8 cellular contexts compared by ENCODE assay signal in the genomic region with DNA sequence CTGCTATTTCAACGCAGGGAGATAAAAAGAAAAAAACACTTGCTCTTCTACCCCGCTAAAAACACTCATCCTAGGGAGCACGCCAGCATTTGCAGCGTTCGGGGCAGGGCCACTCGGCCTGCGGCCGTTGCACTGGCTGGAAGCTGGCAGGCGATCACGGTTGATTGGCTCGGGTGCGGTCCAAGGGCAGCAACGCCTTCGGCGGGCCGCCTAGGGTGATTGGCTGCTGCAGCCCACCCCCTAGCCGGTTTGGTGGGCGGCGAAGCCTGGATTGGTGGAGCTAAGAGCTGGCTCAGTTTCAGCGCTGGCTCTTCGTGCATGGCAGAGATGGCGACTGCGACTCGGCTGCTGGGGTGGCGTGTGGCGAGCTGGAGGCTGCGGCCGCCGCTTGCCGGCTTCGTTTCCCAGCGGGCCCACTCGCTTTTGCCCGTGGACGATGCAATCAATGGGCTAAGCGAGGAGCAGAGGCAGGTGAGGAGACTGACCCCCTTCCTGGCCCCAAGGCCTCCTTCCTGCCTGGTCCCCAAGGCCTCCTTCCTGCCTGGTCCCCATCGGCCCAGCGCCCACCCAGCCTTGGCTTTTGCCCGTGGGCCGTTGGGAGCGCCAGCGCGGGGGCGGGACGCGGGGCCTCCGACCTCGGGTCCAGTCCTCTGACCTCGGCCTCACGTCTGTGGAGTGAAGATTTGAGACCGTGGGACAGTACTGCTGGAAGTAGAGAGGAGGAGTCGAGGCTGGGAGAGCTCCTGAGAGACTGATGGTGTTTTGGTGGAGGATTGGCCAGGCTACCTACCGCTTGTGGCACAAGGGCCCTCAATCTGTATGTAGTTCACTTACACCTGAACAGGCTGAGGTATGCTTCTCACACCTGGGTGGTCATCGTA. TPM values are rescaled to one million over a fixed set of nuclear protein-coding genes. Genes with fewer than 3 reads are reported as not detected.
DNase-seq lines count a peak whose midpoint lies in the region; ATAC-seq and TF ChIP-seq lines count a peak whose summit lies in the region.

A gene (plus strand): TSS at position 295 of the 881 bp plus-strand sequence. CDS start 33 bp downstream, at position 328.

- no peak for TF ChIP-seq CTCF in CD8-positive, alpha-beta T cell (IDR thresholded peaks at IDR 0.05)

- peaks cover 37% of the 10 kb centered on the region for H3K4me1 Mint-ChIP-seq in CD8-positive, alpha-beta T cell (ENCODE audit: low read depth)

- peak within 1 kb of the TSS; percentile 81 for H3K4me3 Mint-ChIP-seq in CD8-positive, alpha-beta T cell

- CTCF ChIA-PET in CD8-positive, alpha-beta T cell (lab: Charles Lee) = interaction anchor here (0.6 to 5.8 kb wide), 10 partner anchors 16 to 68 kb away, joined by 3 to 27 read pairs (median 4); a partner anchor contains a TSS
- CTCF ChIA-PET in activated CD8-positive, alpha-beta memory T cell treated with anti-CD3 and anti-CD28 coated beads for 36 hours (lab: Charles Lee) = interaction anchor here (1.1 to 3.1 kb wide), 8 partner anchors 15 to 131 kb away, joined by 3 to 9 read pairs (median 4); a partner anchor contains a TSS

- no peaks in the 10 kb centered on the region for H3K9me3 ChIP-seq in CD8-positive, alpha-beta T cell (ENCODE audit: low read length)
- H3K9me3 ChIP-seq in effector memory CD4-positive, alpha-beta T cell (ENCODE audit: control insufficient read depth, low read length) = no peaks in the 10 kb centered on the region

- H3K36me3 ChIP-seq in CD8-positive, alpha-beta T cell (ENCODE audit: insufficient read depth, low read length) = peaks cover 15% of the 10 kb centered on the region
- H3K36me3 ChIP-seq in effector memory CD4-positive, alpha-beta T cell (ENCODE audit: control insufficient read depth, insufficient read depth, low read length) = peaks cover 8% of the 10 kb centered on the region

- H3K4me3 ChIP-seq in CD8-positive, alpha-beta T cell (ENCODE audit: low read depth, low read length) = peak within 1 kb of the TSS; percentile 81
- H3K4me3 ChIP-seq in effector memory CD4-positive, alpha-beta T cell (ENCODE audit: insufficient read depth, low read depth, low read length, poor library complexity, severe bottlenecking) = peak within 1 kb of the TSS; percentile 75

- intact Hi-C loops in CD8-positive, alpha-beta T cell (cut with DNase I, micrococcal nuclease) = loop anchor here (1.0 to 10.0 kb wide), 7 partner anchors 23 to 159 kb away; a partner anchor contains a TSS

- H3K27ac ChIP-seq in CD8-positive, alpha-beta T cell (ENCODE audit: low read depth, low read length) = peak within 1 kb of the TSS; percentile 67
- H3K27ac ChIP-seq in effector memory CD4-positive, alpha-beta T cell (ENCODE audit: insufficient read depth, low read length, poor library complexity, severe bottlenecking) = peak within 1 kb of the TSS; percentile 50

- no peaks in the 10 kb centered on the region for H3K27me3 Mint-ChIP-seq in CD8-positive, alpha-beta T cell (ENCODE audit: low read depth)

- peaks cover 21% of the 10 kb centered on the region for H3K4me1 ChIP-seq in CD8-positive, alpha-beta T cell (ENCODE audit: insufficient read depth, low read length)
- peaks cover 13% of the 10 kb centered on the region for H3K4me1 ChIP-seq in effector memory CD4-positive, alpha-beta T cell (ENCODE audit: control insufficient read depth, insufficient read depth, low read length, poor library complexity, severe bottlenecking)

- H3K27ac Mint-ChIP-seq in CD8-positive, alpha-beta T cell = peak within 1 kb of the TSS; percentile 74

- peak; percentile 79 to 94 (median 90) for DNase-seq in CD8-positive, alpha-beta T cell
- DNase-seq in HS-5 (ENCODE audit: low read depth) (peak; percentile 75), NOMO-1 (lab: John Stamatoyannopoulos, UW; ENCODE audit: unreplicated experiment in 2 of 2) (peak; percentile 94 to 96), lung microvascular endothelial cell (ENCODE audit: low read depth in 2 of 2) (peak; percentile 97)
- peak; percentile 69 to 73 (median 72) for DNase-seq in effector memory CD4-positive, alpha-beta T cell
- peak; percentile 85 to 89 (median 86) for DNase-seq in stimulated activated CD4-positive, alpha-beta T cell treated with anti-CD3 and anti-CD28 coated beads, TNF-alpha, amount 100 ng/mL, for 48 hours (ENCODE audit: low read depth in 3 of 3)

- peak; percentile 99 for ATAC-seq in CD8-positive, alpha-beta T cell
- peak; percentile 83 for ATAC-seq in GM19468 (IDR thresholded peaks at IDR 0.05; ENCODE audit: extremely low read depth, unreplicated experiment)

- H3K9me3 Mint-ChIP-seq in CD8-positive, alpha-beta T cell = no peaks in the 10 kb centered on the region

- no peaks in the 10 kb centered on the region for H3K27me3 ChIP-seq in CD8-positive, alpha-beta T cell (ENCODE audit: insufficient read depth, low read length)
- H3K27me3 ChIP-seq in effector memory CD4-positive, alpha-beta T cell (replicated peaks; ENCODE audit: control insufficient read depth, insufficient read depth, low read length, poor library complexity, severe bottlenecking) = no peaks in the 10 kb centered on the region

- POLR2A ChIA-PET in CD8-positive, alpha-beta T cell (lab: Charles Lee) = interaction anchor here (0.5 to 2.8 kb wide), 16 partner anchors 8 to 757 kb away, joined by 3 to 19 read pairs (median 4); a partner anchor contains a TSS
- POLR2A ChIA-PET in activated CD8-positive, alpha-beta memory T cell treated with anti-CD3 and anti-CD28 coated beads for 36 hours (lab: Charles Lee) = interaction anchor here (0.6 to 3.0 kb wide), 7 partner anchors 9 to 83 kb away, joined by 3 to 14 read pairs (median 5); a partner anchor contains a TSS

- H3K36me3 Mint-ChIP-seq in CD8-positive, alpha-beta T cell = peaks cover 35% of the 10 kb centered on the region

RNA-seq across cellular contexts. Expression of the gene that starts here (rescaled TPM):
- 10 to 100 TPM; 46.6 to 54.9 TPM for total RNA-seq in CD8-positive, alpha-beta T cell
- total RNA-seq in activated CD8-positive, alpha-beta memory T cell treated with anti-CD3 and anti-CD28 coated beads for 36 hours = 10 to 100 TPM; 68.8 to 72.3 TPM
- 31.4 and 32.3 TPM in 2 replicates for total RNA-seq in lung microvascular endothelial cell

Comparison
In these comparisons a context has a peak if more than half of its experiments do, and no peak if none do; other contexts are left out.
1. Peak in every context shown above with its lines: DNase-seq, ATAC-seq, H3K4me3 ChIP-seq and H3K27ac ChIP-seq.